ENCODE assay signal across 13 cellular contexts in genomic region chrX:115023139-115023538, GRCh38. TPM values are rescaled to one million over a fixed set of nuclear protein-coding genes. Genes with fewer than 3 reads are reported as not detected.
DNase-seq lines count a peak whose midpoint lies in the region; ATAC-seq and TF ChIP-seq lines count a peak whose summit lies in the region.
"Had no signal": no experiment of that assay in that cellular context is flagged by ENCODE, and none has a peak within 500 bp of the region (broad histone marks: within the 10 kb centered on the region; RNA-seq: fewer than 3 reads in every experiment).

No MANE protein-coding gene starts in this region.

- no peaks in the 10 kb centered on the region for H3K9me3 ChIP-seq in heart right ventricle
- no peaks in the 10 kb centered on the region for H3K9me3 ChIP-seq in upper lobe of right lung
- no peaks in the 10 kb centered on the region for H3K9me3 ChIP-seq in esophagus muscularis mucosa
- no peaks in the 10 kb centered on the region for H3K9me3 ChIP-seq in effector memory CD4-positive, alpha-beta T cell (ENCODE audit: control insufficient read depth, low read length)
- H3K9me3 ChIP-seq: BLaER1 had no signal

- H3K27ac ChIP-seq in heart right ventricle: no peak overlapping the region
- H3K27ac ChIP-seq in upper lobe of right lung: no peak overlapping the region
- no peak overlapping the region for H3K27ac ChIP-seq in esophagus muscularis mucosa (replicated peaks in 1 of 4)
- no peak overlapping the region for H3K27ac ChIP-seq in effector memory CD4-positive, alpha-beta T cell (ENCODE audit: insufficient read depth, low read length, poor library complexity, severe bottlenecking)
- H3K27ac ChIP-seq: BLaER1 had no signal

- 18 to 33% methylated on average over 2 of the region's 2 CpGs for WGBS in heart right ventricle, 2 donors
- 38% methylated on average over 2 of the region's 2 CpGs for WGBS in esophagus muscularis mucosa

- TF ChIP-seq CTCF in heart right ventricle (IDR thresholded peaks at IDR 0.05) (no peak), foreskin fibroblast (IDR thresholded peaks at IDR 0.05; ENCODE audit: low read depth, low read length) (no peak), upper lobe of right lung (IDR thresholded peaks at IDR 0.05) (no peak), esophagus muscularis mucosa (IDR thresholded peaks at IDR 0.05) (no peak)

- no peak overlapping the region for H3K4me3 ChIP-seq in heart right ventricle
- H3K4me3 ChIP-seq in foreskin fibroblast (ENCODE audit: low read depth in 1 of 2, low read length in 2 of 2): no peak overlapping the region
- H3K4me3 ChIP-seq in upper lobe of right lung: no peak overlapping the region
- H3K4me3 ChIP-seq in esophagus muscularis mucosa: no peak overlapping the region
- no peak overlapping the region for H3K4me3 ChIP-seq in effector memory CD4-positive, alpha-beta T cell (ENCODE audit: insufficient read depth, low read depth, low read length, poor library complexity, severe bottlenecking)
- H3K4me3 ChIP-seq: BLaER1 had no signal

- intact Hi-C loops in heart right ventricle (cut with DNase I) (no loop called here), cardiac septum (cut with DNase I) (no loop called here), upper lobe of right lung (cut with DNase I) (no loop called here), esophagus muscularis mucosa (cut with DNase I) (no loop called here)

- no peak for DNase-seq in heart right ventricle
- no peak for DNase-seq in cardiac septum (ENCODE audit: low spot score)
- DNase-seq in SW 1271 (lab: John Stamatoyannopoulos, UW): peak; percentile 0 to 31
- DNase-seq in foreskin fibroblast: peak; percentile 81 to 83
- DNase-seq in upper lobe of right lung: no peak
- no peak for DNase-seq in esophagus muscularis mucosa (ENCODE audit: extremely low spot score)
- no peak for DNase-seq in NCI-H1092 (lab: John Stamatoyannopoulos, UW)
- DNase-seq in effector memory CD4-positive, alpha-beta T cell: no peak
- DNase-seq: NCI-H526, nucleus accumbens had no signal

- peak in 6 of 8 donors; percentile 42 to 73 (median 57) for ATAC-seq in heart right ventricle
- ATAC-seq in upper lobe of right lung: peak; percentile 33

- no peak for TF ChIP-seq EP300 in esophagus muscularis mucosa (IDR thresholded peaks at IDR 0.05)

- H3K36me3 ChIP-seq in heart right ventricle: no peaks in the 10 kb centered on the region
- H3K36me3 ChIP-seq in upper lobe of right lung: no peaks in the 10 kb centered on the region
- H3K36me3 ChIP-seq in esophagus muscularis mucosa: no peaks in the 10 kb centered on the region
- H3K36me3 ChIP-seq in effector memory CD4-positive, alpha-beta T cell (ENCODE audit: control insufficient read depth, insufficient read depth, low read length): no peaks in the 10 kb centered on the region
- H3K36me3 ChIP-seq: BLaER1 had no signal

- H3K27me3 ChIP-seq in heart right ventricle: peaks cover 0 to 20% (median 0%) of the 10 kb centered on the region in 7 donors
- H3K27me3 ChIP-seq in upper lobe of right lung: no peaks in the 10 kb centered on the region
- peaks cover 0 to 4% (median 0%) of the 10 kb centered on the region in 4 donors for H3K27me3 ChIP-seq in esophagus muscularis mucosa
- H3K27me3 ChIP-seq in effector memory CD4-positive, alpha-beta T cell (replicated peaks; ENCODE audit: control insufficient read depth, insufficient read depth, low read length, poor library complexity, severe bottlenecking): no peaks in the 10 kb centered on the region

- no peak for TF ChIP-seq POLR2A in esophagus muscularis mucosa (IDR thresholded peaks at IDR 0.05; ENCODE audit: low read depth)

- H3K4me1 ChIP-seq in heart right ventricle (peaks cover 0 to 10% (median 0%) of the 10 kb centered on the region in 9 donors), upper lobe of right lung (no peaks in the 10 kb centered on the region), esophagus muscularis mucosa (no peaks in the 10 kb centered on the region)
- H3K4me1 ChIP-seq in effector memory CD4-positive, alpha-beta T cell (ENCODE audit: control insufficient read depth, insufficient read depth, low read length, poor library complexity, severe bottlenecking): no peaks in the 10 kb centered on the region
- H3K4me1 ChIP-seq: BLaER1 had no signal

RNA-seq across cellular contexts. Expression of gene IL13RA2, which starts 5.7 kb away (rescaled TPM):
- total RNA-seq in heart right ventricle (under 1 TPM in 2 of 10 donors, not detected in 8; 0.28 to 0.48 TPM), cardiac septum (0.54 TPM), upper lobe of right lung (not detected), esophagus muscularis mucosa (under 1 TPM in 3 of 4 donors, not detected in 1; 0.33 to 0.52 (median 0.39) TPM)
- polyA plus RNA-seq in heart right ventricle: under 1 TPM; 0.22 to 0.37 TPM
- total RNA-seq: activated CD8-positive, alpha-beta memory T cell treated with anti-CD3 and anti-CD28 coated beads for 36 hours; LHCN-M2 had no signal

Comparison
In these comparisons a context has a peak if more than half of its experiments do, and no peak if none do; other contexts are left out.
1. DNase-seq: peak in SW 1271 (2 of 2) and foreskin fibroblast (2 of 2); none in heart right ventricle (0 of 2), cardiac septum (single experiment), upper lobe of right lung (single experiment), esophagus muscularis mucosa (single experiment), NCI-H1092 (single experiment) and effector memory CD4-positive, alpha-beta T cell (0 of 3).